Comparison of ENCODE assay signal across 5 cellular contexts in genomic region chr4:133637161-133637560, GRCh38.
"Had no signal": no experiment of that assay in that cellular context is flagged by ENCODE, and none has a peak within 500 bp of the region (broad histone marks: within the 10 kb centered on the region; RNA-seq: fewer than 3 reads in every experiment).

No MANE protein-coding gene starts in this region.

- H3K27ac ChIP-seq: HL-60 had no signal

- DNase-seq: IMR-90, KBM-7, KG1 had no signal

- H3K4me3 ChIP-seq: K562 had no signal
